In the genomic region with DNA sequence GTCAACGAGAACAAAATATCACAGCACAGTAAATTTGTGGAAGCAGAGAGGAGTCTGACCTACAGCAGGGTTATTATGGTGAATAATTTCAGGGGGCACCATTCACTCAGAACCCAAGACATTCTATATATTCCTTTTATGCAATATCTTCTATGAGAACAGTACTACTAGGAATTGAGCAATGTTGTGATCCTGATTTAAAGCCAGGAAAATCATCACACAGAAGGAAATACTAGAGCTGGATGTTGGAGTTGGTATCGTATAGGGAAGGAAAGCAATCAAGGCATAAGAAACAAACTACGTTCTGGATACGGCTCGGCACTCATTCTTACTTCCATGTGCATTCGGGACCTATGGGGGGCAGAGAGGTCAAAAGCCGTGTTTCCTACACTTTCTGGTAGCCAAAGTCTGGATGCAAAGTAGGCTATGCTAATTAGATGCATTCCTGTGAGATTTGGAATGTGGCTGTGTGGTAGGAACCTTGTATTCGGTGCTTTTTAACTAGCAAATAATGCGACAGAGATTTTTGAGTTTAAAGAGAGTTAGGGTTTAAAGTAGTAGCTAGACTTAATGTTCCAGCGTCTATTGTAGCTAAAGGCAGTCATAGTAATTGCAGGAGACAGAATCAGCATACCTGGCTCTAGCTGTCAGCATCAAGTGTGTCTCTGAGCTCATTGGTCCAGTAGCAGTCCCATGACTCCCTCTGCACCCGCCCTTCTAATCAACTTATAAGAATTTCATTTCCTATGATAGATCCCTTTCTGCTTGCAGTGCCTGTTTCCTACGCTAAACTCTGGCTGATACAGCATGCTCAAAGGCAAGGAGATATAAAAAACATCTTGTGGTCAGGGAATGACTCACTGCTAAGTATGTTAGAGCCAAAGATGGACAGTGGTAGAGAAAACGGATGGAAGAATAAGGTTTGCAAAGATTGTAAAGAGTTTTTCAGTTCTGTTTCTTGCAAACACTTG, we compare ENCODE assay signal across 10 cellular contexts. TPM values are rescaled to one million over a fixed set of nuclear protein-coding genes. Genes with fewer than 3 reads are reported as not detected.
DNase-seq lines count a peak whose midpoint lies in the region; ATAC-seq, FAIRE-seq and TF ChIP-seq lines count a peak whose summit lies in the region.
"Had no signal": no experiment of that assay in that cellular context is flagged by ENCODE, and none has a peak within 500 bp of the region (broad histone marks: within the 10 kb centered on the region; RNA-seq: fewer than 3 reads in every experiment).

No MANE protein-coding gene starts in this region.

- no peaks in the 10 kb centered on the region for H3K9me3 ChIP-seq in GM12878 (replicated peaks; ENCODE audit: control insufficient read depth, insufficient read depth, low read length)
- no peaks in the 10 kb centered on the region for H3K9me3 ChIP-seq in neural progenitor cell (ENCODE audit: low read depth)
- no peaks in the 10 kb centered on the region for H3K9me3 ChIP-seq in effector memory CD4-positive, alpha-beta T cell (ENCODE audit: control insufficient read depth, low read length)

- RAD21 ChIA-PET in GM12878 (lab: Charles Lee; ENCODE audit: unreplicated experiment): no interaction called here

- TF ChIP-seq POLR2A in GM12878 (IDR thresholded peaks at IDR 0.05; ENCODE audit: low read depth, low read length): no peak

- no peak overlapping the region for H3K9ac ChIP-seq in GM12878 (ENCODE audit: control insufficient read depth, insufficient read depth, low read length)
- H3K9ac ChIP-seq in neural progenitor cell: no peak overlapping the region

- H4K20me1 ChIP-seq in GM12878 (ENCODE audit: control insufficient read depth, insufficient read depth) (no peaks in the 10 kb centered on the region), neural progenitor cell (ENCODE audit: low read depth) (no peaks in the 10 kb centered on the region)

- no TSS peak for BruUV-seq in GM12878 (replicated peaks; lab: Mats Ljungman, UMichigan)

- SMC1A ChIA-PET in GM12878 (lab: Charles Lee; ENCODE audit: uncharacterized antibody, unreplicated experiment): no interaction called here

- no peak for FAIRE-seq in GM12878 (lab: Jason Lieb, UNC)

- H3K36me3 ChIP-seq in GM12878 (ENCODE audit: control insufficient read depth in 2 of 2, insufficient read depth in 2 of 2, low read length in 1 of 2) (no peaks in the 10 kb centered on the region), neural progenitor cell (no peaks in the 10 kb centered on the region)
- no peaks in the 10 kb centered on the region for H3K36me3 ChIP-seq in effector memory CD4-positive, alpha-beta T cell (ENCODE audit: control insufficient read depth, insufficient read depth, low read length)

- TF ChIP-seq CTCF in GM12878 (IDR thresholded peaks at IDR 0.05 in 2 of 3, conservative IDR thresholded peaks at IDR 0.05 in 1 of 3; ENCODE audit: control insufficient read depth in 2 of 3, extremely low read depth in 1 of 3, insufficient read depth in 1 of 3, low read depth in 3 of 3, low read length in 3 of 3) (no peak), neural progenitor cell (IDR thresholded peaks at IDR 0.05) (no peak)

- POLR2A ChIA-PET in GM12878 (lab: Charles Lee): interaction anchor here (0.5 kb wide), 1 partner anchor 42 kb away, joined by 3 read pairs; no protein-coding TSS in a partner anchor

- no peak overlapping the region for H2AFZ ChIP-seq in GM12878 (ENCODE audit: control insufficient read depth, low read depth, low read length)
- peak overlapping the region; percentile 92 for H2AFZ ChIP-seq in neural progenitor cell (replicated peaks)

- H3K36me3 Mint-ChIP-seq in neural progenitor cell: no peaks in the 10 kb centered on the region

- H3K4me3 ChIP-seq in GM12878 (no peak overlapping the region), neural progenitor cell (no peak overlapping the region)
- H3K4me3 ChIP-seq in effector memory CD4-positive, alpha-beta T cell (ENCODE audit: insufficient read depth, low read depth, low read length, poor library complexity, severe bottlenecking): no peak overlapping the region

- H3K27me3 ChIP-seq in GM12878 (replicated peaks in 1 of 2; ENCODE audit: control insufficient read depth in 2 of 2, insufficient read depth in 2 of 2, low read length in 1 of 2): no peaks in the 10 kb centered on the region
- H3K27me3 ChIP-seq in neural progenitor cell: no peaks in the 10 kb centered on the region
- no peaks in the 10 kb centered on the region for H3K27me3 ChIP-seq in effector memory CD4-positive, alpha-beta T cell (replicated peaks; ENCODE audit: control insufficient read depth, insufficient read depth, low read length, poor library complexity, severe bottlenecking)

- DNase-seq in Kasumi-1 (lab: John Stamatoyannopoulos, UW) (peak; percentile 45 to 48), GM12878 (ENCODE audit: low read depth, low spot score) (no peak), neural progenitor cell (ENCODE audit: low spot score) (peak; percentile 51), NCI-H2171 (lab: John Stamatoyannopoulos, UW) (no peak), SW480 (ENCODE audit: low spot score) (no peak), NCI-H2196 (lab: John Stamatoyannopoulos, UW; ENCODE audit: unreplicated experiment) (no peak)
- no peak for DNase-seq in effector memory CD4-positive, alpha-beta T cell
- DNase-seq: NCI-H510A had no signal

- no peak for TF ChIP-seq RAD21 in GM12878 (IDR thresholded peaks at IDR 0.05; ENCODE audit: insufficient read depth, low read depth, low read length)

- H3F3A ChIP-seq in neural progenitor cell (ENCODE audit: low read depth): no peaks in the 10 kb centered on the region

- H3K27ac Mint-ChIP-seq in neural progenitor cell: no peak overlapping the region

- no peak for TF ChIP-seq EP300 in GM12878 (IDR thresholded peaks at IDR 0.05; ENCODE audit: borderline replicate concordance in 1 of 2, control insufficient read depth in 1 of 2, low read depth in 2 of 2, low read length in 2 of 2)

- H3K27ac ChIP-seq in GM12878 (ENCODE audit: control insufficient read depth, insufficient read depth) (no peak overlapping the region), neural progenitor cell (no peak overlapping the region)
- H3K27ac ChIP-seq in effector memory CD4-positive, alpha-beta T cell (ENCODE audit: insufficient read depth, low read length, poor library complexity, severe bottlenecking): no peak overlapping the region

- no peak overlapping the region for H3K4me2 ChIP-seq in GM12878 (ENCODE audit: control insufficient read depth, insufficient read depth)
- no peak overlapping the region for H3K4me2 ChIP-seq in neural progenitor cell

- WGBS in GM12878 (ENCODE audit: insufficient coverage, insufficient replicate concordance, low lambda C conversion rate, missing lambda C conversion rate): 34% methylated on average over 13 of the region's 13 CpGs

- H3K79me2 ChIP-seq in GM12878 (ENCODE audit: control insufficient read depth, insufficient read depth, low read length): no peaks in the 10 kb centered on the region
- no peaks in the 10 kb centered on the region for H3K79me2 ChIP-seq in neural progenitor cell (ENCODE audit: low read depth)

- peaks cover 18% of the 10 kb centered on the region for H3K4me1 Mint-ChIP-seq in neural progenitor cell

- peaks cover 2% of the 10 kb centered on the region for H3K9me3 Mint-ChIP-seq in neural progenitor cell

- intact Hi-C loops in GM12878 (cut with micrococcal nuclease; ENCODE audit: unreplicated experiment): no loop called here

- ATAC-seq in GM18502 (IDR thresholded peaks at IDR 0.05; ENCODE audit: poor library complexity, unreplicated experiment) (peak; percentile 73), GM12878 (peak; percentile 52)

- no peak overlapping the region for H3K4me3 Mint-ChIP-seq in neural progenitor cell
- H3K4me3 Mint-ChIP-seq: neural crest cell had no signal

- H3K4me1 ChIP-seq in GM12878 (ENCODE audit: control insufficient read depth, insufficient read depth, low read length) (no peaks in the 10 kb centered on the region), neural progenitor cell (no peaks in the 10 kb centered on the region)
- H3K4me1 ChIP-seq in effector memory CD4-positive, alpha-beta T cell (ENCODE audit: control insufficient read depth, insufficient read depth, low read length, poor library complexity, severe bottlenecking): no peaks in the 10 kb centered on the region

- no peaks in the 10 kb centered on the region for H3K27me3 Mint-ChIP-seq in neural progenitor cell (ENCODE audit: insufficient read depth, low read depth)

- in situ Hi-C loops in GM12878 (cut with MboI): no loop called here

- CTCF ChIA-PET in GM12878 (lab: Yijun Ruan, JAX): no interaction called here

TF ChIP-seq in GM12878, 131 proteins besides CTCF, POLR2A, EP300 and RAD21:
- TF ChIP-seq SRF (IDR thresholded peaks at IDR 0.05; ENCODE audit: low read depth in 2 of 2, low read length in 2 of 2): 0 out of 4 replicates have a peak, but pooled peaks of 1 of the 2 experiments have one; percentile 50
- TF ChIP-seq BACH1 (IDR thresholded peaks at IDR 0.05; ENCODE audit: borderline replicate concordance): no peak
- peak; percentile 40; the same call in 1 of the 2 replicates for TF ChIP-seq RUNX3 (IDR thresholded peaks at IDR 0.05; ENCODE audit: low read length)
- TF ChIP-seq FOS (IDR thresholded peaks at IDR 0.05; ENCODE audit: borderline replicate concordance, extremely low read depth, insufficient read length): no peak
- no peak for TF ChIP-seq MTA3 (IDR thresholded peaks at IDR 0.05; ENCODE audit: borderline replicate concordance, low read length)
- TF ChIP-seq ZZZ3 (IDR thresholded peaks at IDR 0.05; ENCODE audit: control insufficient read depth, insufficient read length, low read depth): no peak

RNA-seq across cellular contexts. Expression of a gene that starts 43.3 kb away (rescaled TPM):
- total RNA-seq in GM12878 (2013; cell fraction: nucleolus; rRNA removed): not detected in 2 replicates
- total RNA-seq in GM12878 (2014; rRNA removed) (not detected in 2 replicates), GM12878 (2014; rRNA removed; fragmentation: Illumina TruSeq; extraction: Trizol) (not detected in 2 replicates), GM12878 (2021) (0.18 TPM in 1 of 2 replicates, not detected in the other), neural progenitor cell (ENCODE audit: low replicate concordance) (2.5 and 4.7 TPM in 2 replicates)
- polyA plus RNA-seq in GM12878 (2011; ENCODE audit: low read depth): not detected
- polyA plus RNA-seq in GM12878 (2011; rRNA removed) (not detected in 2 replicates), GM12878 (2014; fragmentation: Illumina TruSeq; extraction: Trizol) (not detected in 2 replicates), GM12878 (2014; fragmentation: Nextera tagmentation; extraction: Ambion mirVana) (under 1 TPM in 1 of 2 experiments, not detected in 1; 0.02 TPM), GM12878 (2014; rRNA removed) (not detected in 2 replicates), GM12878 (2016; fragmentation: Nextera tagmentation; extraction: Ambion mirVana) (not detected)
- not detected in 2 replicates for polyA plus RNA-seq in GM12878 (2011; cell fraction: cytosol; rRNA removed)
- not detected in 2 replicates for polyA plus RNA-seq in GM12878 (2011; cell fraction: nucleus; rRNA removed)
- polyA plus RNA-seq in GM12878 (2012): not detected in 2 replicates
- polyA minus RNA-seq in GM12878 (2011; rRNA and poly(A)+ RNA removed): not detected in 2 replicates
- polyA minus RNA-seq in GM12878 (2011; cell fraction: cytosol; rRNA and poly(A)+ RNA removed): not detected in 2 replicates
- not detected in 2 replicates for polyA minus RNA-seq in GM12878 (2011; cell fraction: nucleus; rRNA and poly(A)+ RNA removed)

Comparison
In these comparisons a context has a peak if more than half of its experiments do, and no peak if none do; other contexts are left out.
1. DNase-seq: peak in Kasumi-1 (2 of 2) and neural progenitor cell (single experiment); none in GM12878 (single experiment), NCI-H2171 (single experiment), SW480 (single experiment), effector memory CD4-positive, alpha-beta T cell (0 of 3) and NCI-H2196 (single experiment).